Comparison of ENCODE assay signal across 14 cellular contexts in genomic region chr7:155721056-155721455, GRCh38.
DNase-seq lines count a peak whose midpoint lies in the region; ATAC-seq and TF ChIP-seq lines count a peak whose summit lies in the region.
"Had no signal": no experiment of that assay in that cellular context is flagged by ENCODE, and none has a peak within 500 bp of the region (broad histone marks: within the 10 kb centered on the region; RNA-seq: fewer than 3 reads in every experiment).

No MANE protein-coding gene starts in this region.

- no peak overlapping the region for H3K27ac ChIP-seq in CD4-positive, CD25-positive, alpha-beta regulatory T cell (ENCODE audit: insufficient read depth, low read length, poor library complexity, severe bottlenecking)
- H3K27ac ChIP-seq in substantia nigra (ENCODE audit: low read depth, low read length, poor library complexity, severe bottlenecking) = no peak overlapping the region
- H3K27ac ChIP-seq: psoas muscle had no signal

- no peak overlapping the region for H3K4me3 ChIP-seq in CD4-positive, CD25-positive, alpha-beta regulatory T cell (ENCODE audit: low read depth, low read length)
- H3K4me3 ChIP-seq: psoas muscle, tibial nerve had no signal

- H3K9me3 ChIP-seq in CD4-positive, CD25-positive, alpha-beta regulatory T cell (ENCODE audit: control insufficient read depth in 2 of 2, low read length in 2 of 2) = no peaks in the 10 kb centered on the region
- H3K9me3 ChIP-seq: psoas muscle, SK-N-SH, tibial nerve had no signal

- peaks cover 48% of the 10 kb centered on the region for H3K36me3 ChIP-seq in CD4-positive, CD25-positive, alpha-beta regulatory T cell (ENCODE audit: control insufficient read depth, insufficient read depth, low read length)

- peak overlapping the region; percentile 3 to 47 (median 20) for H3K27ac Mint-ChIP-seq in CD4-positive, CD25-positive, alpha-beta regulatory T cell
- H3K27ac Mint-ChIP-seq in immature natural killer cell = peak overlapping the region; percentile 12 to 79 (median 74)
- H3K27ac Mint-ChIP-seq: activated CD8-positive, alpha-beta memory T cell treated with anti-CD3 and anti-CD28 coated beads, Interleukin-2, amount 10 ng/mL, durations not matched to agents 7 days and 5 days had no signal

- H3K4me1 ChIP-seq in CD4-positive, CD25-positive, alpha-beta regulatory T cell (ENCODE audit: control insufficient read depth, insufficient read depth, low read length, poor library complexity, severe bottlenecking) = peaks cover 3% of the 10 kb centered on the region

- TF ChIP-seq CTCF in GM20000 (IDR thresholded peaks at IDR 0.05; ENCODE audit: extremely low read depth, missing control alignments) = no peak

- no peak for ATAC-seq in CD4-positive, CD25-positive, alpha-beta regulatory T cell (ENCODE audit: low read depth in 2 of 2)
- ATAC-seq in GM18870 (IDR thresholded peaks at IDR 0.05; ENCODE audit: unreplicated experiment) = peak; percentile 29
- ATAC-seq in HG03196 (IDR thresholded peaks at IDR 0.05; ENCODE audit: unreplicated experiment) = peak; percentile 32
- ATAC-seq: activated CD8-positive, alpha-beta memory T cell treated with anti-CD3 and anti-CD28 coated beads, Interleukin-2, amount 10 ng/mL, durations not matched to agents 7 days and 5 days had no signal

- H3K36me3 Mint-ChIP-seq in CD4-positive, CD25-positive, alpha-beta regulatory T cell = peaks cover 10% of the 10 kb centered on the region
- H3K36me3 Mint-ChIP-seq in immature natural killer cell = peaks cover 0 to 9% (median 4%) of the 10 kb centered on the region in 3 donors

- peak overlapping the region in 1 of 4 donors; percentile 2 for H3K4me3 Mint-ChIP-seq in CD4-positive, CD25-positive, alpha-beta regulatory T cell
- peak overlapping the region in 4 of 5 donors; percentile 1 to 29 (median 26) for H3K4me3 Mint-ChIP-seq in immature natural killer cell
- H3K4me3 Mint-ChIP-seq: activated CD8-positive, alpha-beta memory T cell treated with anti-CD3 and anti-CD28 coated beads, Interleukin-2, amount 10 ng/mL, durations not matched to agents 7 days and 5 days had no signal

- H3K27me3 ChIP-seq in CD4-positive, CD25-positive, alpha-beta regulatory T cell (ENCODE audit: control insufficient read depth, insufficient read depth, low read length) = no peaks in the 10 kb centered on the region
- H3K27me3 ChIP-seq: tibial nerve had no signal

- no peaks in the 10 kb centered on the region for H3K27me3 Mint-ChIP-seq in CD4-positive, CD25-positive, alpha-beta regulatory T cell
- H3K27me3 Mint-ChIP-seq in immature natural killer cell (ENCODE audit: low read depth in 3 of 3) = no peaks in the 10 kb centered on the region
- H3K27me3 Mint-ChIP-seq: activated CD8-positive, alpha-beta memory T cell treated with anti-CD3 and anti-CD28 coated beads, Interleukin-2, amount 10 ng/mL, durations not matched to agents 7 days and 5 days had no signal

- H3K4me1 Mint-ChIP-seq in CD4-positive, CD25-positive, alpha-beta regulatory T cell = peaks cover 28 to 64% (median 41%) of the 10 kb centered on the region in 4 donors
- peaks cover 44 to 66% of the 10 kb centered on the region in 2 donors for H3K4me1 Mint-ChIP-seq in immature natural killer cell

- DNase-seq in CD4-positive, CD25-positive, alpha-beta regulatory T cell = no peak
- DNase-seq in immature natural killer cell (no peak), GM20000 (ENCODE audit: low spot score) (no peak), substantia nigra (lab: John Stamatoyannopoulos, UW) (no peak)
- no peak for DNase-seq in activated CD4-positive, alpha-beta T cell treated with anti-CD3 and anti-CD28 coated beads, Interleukin-2, amount 50 U/mL, for 1 hour
- no peak for DNase-seq in activated effector memory CD4-positive, alpha-beta T cell treated with Interleukin-2 at 50 U/mL for 16 hours
- DNase-seq: activated CD8-positive, alpha-beta memory T cell treated with anti-CD3 and anti-CD28 coated beads, Interleukin-2, amount 10 ng/mL, durations not matched to agents 7 days and 5 days; DMS79; NCI-H1092 treated with DMSO at 0.1 percent for 48 hours; psoas muscle; SK-N-SH had no signal

- no peaks in the 10 kb centered on the region for H3K9me3 Mint-ChIP-seq in CD4-positive, CD25-positive, alpha-beta regulatory T cell
- H3K9me3 Mint-ChIP-seq in immature natural killer cell = no peaks in the 10 kb centered on the region

Comparison
In these comparisons a context has a peak if more than half of its experiments do, and no peak if none do; other contexts are left out.
1. ATAC-seq: peak in GM18870 (single experiment) and HG03196 (single experiment); none in CD4-positive, CD25-positive, alpha-beta regulatory T cell (0 of 2).